Comparison of ENCODE assay signal across 8 cellular contexts in genomic region chr14:64763801-64764511, GRCh38. TPM values are rescaled to one million over a fixed set of nuclear protein-coding genes. Genes with fewer than 3 reads are reported as not detected.
DNase-seq lines count a peak whose midpoint lies in the region; ATAC-seq, FAIRE-seq and TF ChIP-seq lines count a peak whose summit lies in the region.

No MANE protein-coding gene starts in this region.

- H3K4me2 ChIP-seq in HepG2 (ENCODE audit: low read depth, low read length): peak overlapping the region; percentile 79; the same call in 1 of the 2 replicates

- in situ Hi-C loops in HepG2 (cut with HindIII; ENCODE audit: extremely low pct_ligation_motif_present, low pct_unique_long_range_greater_than_20kb) (no loop called here), GM13977 (cut with MboI; ENCODE audit: low pct_unique_long_range_greater_than_20kb, low sequenced_read_pairs, unreplicated experiment) (no loop called here)

- peaks cover 23% of the 10 kb centered on the region for H3K4me1 ChIP-seq in HepG2 (ENCODE audit: insufficient read depth, low read length)

- H3K9me3 Mint-ChIP-seq in stimulated activated naive CD8-positive, alpha-beta T cell treated with anti-CD3 and anti-CD28 coated beads, Interleukin-15, amount 100 ng/mL, for 72 hours: no peaks in the 10 kb centered on the region
- no peaks in the 10 kb centered on the region for H3K9me3 Mint-ChIP-seq in activated T-helper 17 cell treated with anti-CD3 and anti-CD28 coated beads, Interleukin-2, amount 50 U/mL, for 72 hours
- no peaks in the 10 kb centered on the region for H3K9me3 Mint-ChIP-seq in activated CD8-positive, alpha-beta memory T cell treated with anti-CD3 and anti-CD28 coated beads, Interleukin-2, amount 10 ng/mL, durations not matched to agents 7 days and 5 days (ENCODE audit: low read depth)

- no peak overlapping the region for H3K4me3 ChIP-seq in HepG2 (replicated peaks in 1 of 3; ENCODE audit: insufficient read depth in 1 of 3, low read depth in 2 of 3, low read length in 3 of 3)

- FAIRE-seq in HepG2 (lab: Jason Lieb, UNC): no peak

- H3K36me3 ChIP-seq in HepG2 (replicated peaks in 1 of 2; ENCODE audit: control insufficient read depth in 1 of 2, insufficient read depth in 2 of 2, low read length in 2 of 2): no peaks in the 10 kb centered on the region

- no peak for TF ChIP-seq RAD21 in HepG2 (CRISPR knock-in tag; IDR thresholded peaks at IDR 0.05)

- peak; percentile 13 for DNase-seq in stimulated activated naive CD8-positive, alpha-beta T cell treated with anti-CD3 and anti-CD28 coated beads, Interleukin-15, Interleukin-2, amounts not matched to agents 100 U/mL and 50 U/mL, for 24 hours
- DNase-seq in stimulated activated naive CD8-positive, alpha-beta T cell treated with anti-CD3 and anti-CD28 coated beads, Interleukin-15, amount 100 ng/mL, for 72 hours: no peak
- DNase-seq in HepG2 (ENCODE audit: low spot score) (no peak), GM13977 (ENCODE audit: low spot score) (no peak), activated T-cell treated with anti-CD3 and anti-CD28 coated beads for 4 hours (no peak), epidermal melanocyte (ENCODE audit: insufficient read length, low spot score) (no peak)
- DNase-seq in activated CD8-positive, alpha-beta memory T cell treated with anti-CD3 and anti-CD28 coated beads, Interleukin-2, amount 10 ng/mL, durations not matched to agents 7 days and 5 days: no peak

- no TSS peak for BruUV-seq in HepG2 (replicated peaks; lab: Mats Ljungman, UMichigan)

- H3K4me3 Mint-ChIP-seq in stimulated activated naive CD8-positive, alpha-beta T cell treated with anti-CD3 and anti-CD28 coated beads, Interleukin-15, amount 100 ng/mL, for 72 hours: no peak overlapping the region
- H3K4me3 Mint-ChIP-seq in activated T-helper 17 cell treated with anti-CD3 and anti-CD28 coated beads, Interleukin-2, amount 50 U/mL, for 72 hours: peak overlapping the region; percentile 51
- H3K4me3 Mint-ChIP-seq in activated CD8-positive, alpha-beta memory T cell treated with anti-CD3 and anti-CD28 coated beads, Interleukin-2, amount 10 ng/mL, durations not matched to agents 7 days and 5 days: no peak overlapping the region

- TF ChIP-seq EP300 in HepG2 (IDR thresholded peaks at IDR 0.05; ENCODE audit: low read depth in 2 of 2, low read length in 2 of 2): no peak
- TF ChIP-seq EP300 in HepG2 (CRISPR knock-in tag; IDR thresholded peaks at IDR 0.05; ENCODE audit: borderline replicate concordance): no peak

- H3K9me3 ChIP-seq in HepG2 (ENCODE audit: low read length): no peaks in the 10 kb centered on the region

- POLR2A ChIA-PET in HepG2 (lab: Yijun Ruan, JAX): no interaction called here

- H3K9ac ChIP-seq in HepG2 (ENCODE audit: insufficient read depth, low read depth, low read length): no peak overlapping the region

- peaks cover 12% of the 10 kb centered on the region for H3K4me1 Mint-ChIP-seq in stimulated activated naive CD8-positive, alpha-beta T cell treated with anti-CD3 and anti-CD28 coated beads, Interleukin-15, amount 100 ng/mL, for 72 hours
- H3K4me1 Mint-ChIP-seq in activated T-helper 17 cell treated with anti-CD3 and anti-CD28 coated beads, Interleukin-2, amount 50 U/mL, for 72 hours: peaks cover 27% of the 10 kb centered on the region
- peaks cover 35% of the 10 kb centered on the region for H3K4me1 Mint-ChIP-seq in activated CD8-positive, alpha-beta memory T cell treated with anti-CD3 and anti-CD28 coated beads, Interleukin-2, amount 10 ng/mL, durations not matched to agents 7 days and 5 days

- no peak for ATAC-seq in stimulated activated naive CD8-positive, alpha-beta T cell treated with anti-CD3 and anti-CD28 coated beads, Interleukin-15, Interleukin-2, amounts not matched to agents 100 U/mL and 50 U/mL, for 24 hours
- ATAC-seq in stimulated activated naive CD8-positive, alpha-beta T cell treated with anti-CD3 and anti-CD28 coated beads, Interleukin-15, amount 100 ng/mL, for 72 hours: no peak
- ATAC-seq in activated T-helper 17 cell treated with anti-CD3 and anti-CD28 coated beads, Interleukin-2, amount 50 U/mL, for 72 hours (replicated peaks): no peak
- ATAC-seq in HepG2: peak; percentile 51
- ATAC-seq in activated CD8-positive, alpha-beta memory T cell treated with anti-CD3 and anti-CD28 coated beads, Interleukin-2, amount 10 ng/mL, durations not matched to agents 7 days and 5 days: no peak

- H2AFZ ChIP-seq in HepG2 (ENCODE audit: low read length): no peak overlapping the region

- H3K27ac Mint-ChIP-seq in stimulated activated naive CD8-positive, alpha-beta T cell treated with anti-CD3 and anti-CD28 coated beads, Interleukin-15, amount 100 ng/mL, for 72 hours: peak overlapping the region in 1 of 2 donors; percentile 44
- peak overlapping the region; percentile 49 for H3K27ac Mint-ChIP-seq in activated T-helper 17 cell treated with anti-CD3 and anti-CD28 coated beads, Interleukin-2, amount 50 U/mL, for 72 hours
- H3K27ac Mint-ChIP-seq in activated CD8-positive, alpha-beta memory T cell treated with anti-CD3 and anti-CD28 coated beads, Interleukin-2, amount 10 ng/mL, durations not matched to agents 7 days and 5 days: no peak overlapping the region

- no peaks in the 10 kb centered on the region for H3K79me2 ChIP-seq in HepG2 (ENCODE audit: insufficient read depth, low read length)

- H3K36me3 Mint-ChIP-seq in activated T-helper 17 cell treated with anti-CD3 and anti-CD28 coated beads, Interleukin-2, amount 50 U/mL, for 72 hours (ENCODE audit: low read depth): no peaks in the 10 kb centered on the region
- no peaks in the 10 kb centered on the region for H3K36me3 Mint-ChIP-seq in activated CD8-positive, alpha-beta memory T cell treated with anti-CD3 and anti-CD28 coated beads, Interleukin-2, amount 10 ng/mL, durations not matched to agents 7 days and 5 days

- peaks cover 4 to 42% of the 10 kb centered on the region in 2 experiments; a peak in 4 of 5 replicates for H3K27me3 ChIP-seq in HepG2 (ENCODE audit: control insufficient read depth in 1 of 2, insufficient read depth in 2 of 2, low read length in 2 of 2)

- CTCF ChIA-PET in HepG2 (lab: Yijun Ruan, JAX; ENCODE audit: low intra/inter-chr PET ratio, low total read pairs): interaction anchor here (5.1 kb wide), 1 partner anchor 93 kb away, joined by 51 read pairs; no protein-coding TSS in a partner anchor
- CTCF ChIA-PET in activated CD8-positive, alpha-beta memory T cell treated with anti-CD3 and anti-CD28 coated beads, Interleukin-2, amount 10 ng/mL, durations not matched to agents 7 days and 5 days (lab: Charles Lee): interaction anchor here (0.5 to 13.8 kb wide), 25 partner anchors 9 to 189 kb away, joined by 3 to 183 read pairs (median 4); no protein-coding TSS in a partner anchor

- intact Hi-C loops in HepG2 (cut with micrococcal nuclease; ENCODE audit: unreplicated experiment): loop anchor here (1.0 kb wide), 2 partner anchors 93 to 224 kb away; partner anchors contain the start of gene HSPA2

- no peaks in the 10 kb centered on the region for H4K20me1 ChIP-seq in HepG2 (ENCODE audit: insufficient read depth, low read length)

- TF ChIP-seq POLR2A in HepG2 (IDR thresholded peaks at IDR 0.05; ENCODE audit: insufficient read depth in 1 of 2, low read depth in 2 of 2, low read length in 2 of 2): no peak

- peaks cover 32% of the 10 kb centered on the region for H3K27me3 Mint-ChIP-seq in stimulated activated naive CD8-positive, alpha-beta T cell treated with anti-CD3 and anti-CD28 coated beads, Interleukin-15, amount 100 ng/mL, for 72 hours
- H3K27me3 Mint-ChIP-seq in activated T-helper 17 cell treated with anti-CD3 and anti-CD28 coated beads, Interleukin-2, amount 50 U/mL, for 72 hours: no peaks in the 10 kb centered on the region
- H3K27me3 Mint-ChIP-seq in activated CD8-positive, alpha-beta memory T cell treated with anti-CD3 and anti-CD28 coated beads, Interleukin-2, amount 10 ng/mL, durations not matched to agents 7 days and 5 days: peaks cover 18% of the 10 kb centered on the region

- TF ChIP-seq CTCF in HepG2 (CRISPR knock-in tag; IDR thresholded peaks at IDR 0.05) (peak; percentile 59), GM13977 (IDR thresholded peaks at IDR 0.05; ENCODE audit: extremely low read depth, insufficient read depth, missing control alignments) (no peak)

- WGBS in HepG2 (ENCODE audit: low lambda C conversion rate): 27% methylated on average over 9 of the region's 17 CpGs

- no peak overlapping the region for H3K27ac ChIP-seq in HepG2 (ENCODE audit: extremely low read length, insufficient read depth, low read length)

TF ChIP-seq in HepG2, 621 proteins besides CTCF, POLR2A, EP300 and RAD21 (continues in another document):
- TF ChIP-seq ARNTL (CRISPR knock-in tag; IDR thresholded peaks at IDR 0.05) (peak; percentile 96), CCAR2 (optimal IDR thresholded peaks at IDR 0.05; ENCODE audit: low read depth, low read length) (no peak), NFIC (IDR thresholded peaks at IDR 0.05; ENCODE audit: low read length) (no peak), SMARCE1 (IDR thresholded peaks at IDR 0.05; ENCODE audit: borderline replicate concordance) (no peak)

RNA-seq across cellular contexts. Expression of gene PLEKHG3, which starts 59.7 kb away (rescaled TPM):
- 10 to 100 TPM; 17.2 to 19.2 TPM for total RNA-seq in activated T-helper 17 cell treated with anti-CD3 and anti-CD28 coated beads, Interleukin-2, amount 50 U/mL, for 72 hours
- total RNA-seq in HepG2 (2016; rRNA removed; fragmentation: Illumina TruSeq; extraction: Trizol): 9.5 and 9.8 TPM in 2 replicates
- total RNA-seq in HepG2 (2016; cell fraction: cytosol; rRNA removed; fragmentation: Illumina TruSeq; extraction: Trizol; ENCODE audit: low read depth): 0.61 and 0.88 TPM in 2 replicates
- 7.2 and 11.8 TPM in 2 replicates for total RNA-seq in HepG2 (2016; cell fraction: insoluble cytoplasmic fraction; rRNA removed; fragmentation: Illumina TruSeq; extraction: Trizol)
- total RNA-seq in HepG2 (2016; cell fraction: membrane; rRNA removed; fragmentation: Illumina TruSeq; extraction: Trizol): 5.6 and 6.4 TPM in 2 replicates
- 9.3 and 10.4 TPM in 2 replicates for total RNA-seq in HepG2 (2016; cell fraction: nucleus; rRNA removed; fragmentation: Illumina TruSeq; extraction: Trizol)
- polyA plus RNA-seq in HepG2 (2011; rRNA removed): 7.1 and 7.2 TPM in 2 replicates
- 2.7 and 5.6 TPM in 2 replicates for polyA plus RNA-seq in HepG2 (2011; cell fraction: cytosol; rRNA removed)
- 13.8 and 16.9 TPM in 2 replicates for polyA plus RNA-seq in HepG2 (2011; cell fraction: nucleus; rRNA removed)
- 5.4 and 8.7 TPM in 2 replicates for polyA plus RNA-seq in HepG2 (2012)
- polyA plus RNA-seq in HepG2 (2016; cell fraction: cytosol; fragmentation: Illumina TruSeq; extraction: Trizol; ENCODE audit: low read depth): 0.60 and 0.61 TPM in 2 replicates
- 6.0 and 8.8 TPM in 2 replicates for polyA plus RNA-seq in HepG2 (2016; cell fraction: insoluble cytoplasmic fraction; fragmentation: Illumina TruSeq; extraction: Trizol; ENCODE audit: low read depth)
- polyA plus RNA-seq in HepG2 (2016; cell fraction: membrane; fragmentation: Illumina TruSeq; extraction: Trizol; ENCODE audit: low read depth): 2.1 and 2.2 TPM in 2 replicates
- 28.5 and 30.1 TPM in 2 replicates for polyA plus RNA-seq in HepG2 (2016; cell fraction: nucleus; fragmentation: Illumina TruSeq; extraction: Trizol; ENCODE audit: insufficient read depth, low read depth)
- polyA minus RNA-seq in HepG2 (2011; rRNA and poly(A)+ RNA removed; ENCODE audit: low replicate concordance): 9.5 and 51.9 TPM in 2 replicates
- polyA minus RNA-seq in HepG2 (2011; cell fraction: cytosol; rRNA and poly(A)+ RNA removed): 4.6 and 5.4 TPM in 2 replicates
- polyA minus RNA-seq in HepG2 (2011; cell fraction: nucleus; rRNA and poly(A)+ RNA removed): 5.1 and 12.0 TPM in 2 replicates
- total RNA-seq in activated CD8-positive, alpha-beta memory T cell treated with anti-CD3 and anti-CD28 coated beads, Interleukin-2, amount 10 ng/mL, durations not matched to agents 7 days and 5 days: 10 to 100 TPM; 11.9 to 28.2 TPM
